Comparison of ENCODE assay signal across 14 cellular contexts in genomic region chr18:57811477-57812125, GRCh38.
"Had no signal": no experiment of that assay in that cellular context is flagged by ENCODE, and none has a peak within 500 bp of the region (broad histone marks: within the 10 kb centered on the region; RNA-seq: fewer than 3 reads in every experiment).

No MANE protein-coding gene starts in this region.

- ATAC-seq: foreskin keratinocyte, left ventricle myocardium superior, pancreas had no signal

- DNase-seq: activated CD4-positive, alpha-beta memory T cell treated with anti-CD3 and anti-CD28 coated beads for 36 hours; activated CD4-positive, alpha-beta T cell treated with anti-CD3 and anti-CD28 coated beads for 1 hour; activated naive CD8-positive, alpha-beta T cell treated with anti-CD3 and anti-CD28 coated beads, Interleukin-2, amount 10 ng/mL, durations not matched to agents 7 days and 5 days; anterior cingulate cortex; esophagus squamous epithelium; head of caudate nucleus; left ventricle myocardium superior; pancreas; stimulated activated CD4-positive, alpha-beta T cell treated with anti-CD3 and anti-CD28 coated beads, Interleukin-4, amount 100 ng/mL, for 1 hour; stimulated activated CD8-positive, alpha-beta memory T cell treated with anti-CD3 and anti-CD28 coated beads, Interleukin-4, amount 100 ng/mL, for 48 hours had no signal

- FAIRE-seq: bronchial epithelial cell, keratinocyte, pancreas had no signal

- H3K27ac ChIP-seq: esophagus squamous epithelium, foreskin keratinocyte, pancreas, upper lobe of left lung had no signal

- H3K36me3 ChIP-seq: esophagus squamous epithelium, pancreas, upper lobe of left lung had no signal

- H3K4me3 ChIP-seq: esophagus squamous epithelium, pancreas, upper lobe of left lung had no signal

- H3K9me3 ChIP-seq: esophagus squamous epithelium, pancreas had no signal

- H3K27me3 ChIP-seq: esophagus squamous epithelium, foreskin keratinocyte, pancreas, upper lobe of left lung had no signal
